ENCODE assay signal across 26 cellular contexts in the genomic region with DNA sequence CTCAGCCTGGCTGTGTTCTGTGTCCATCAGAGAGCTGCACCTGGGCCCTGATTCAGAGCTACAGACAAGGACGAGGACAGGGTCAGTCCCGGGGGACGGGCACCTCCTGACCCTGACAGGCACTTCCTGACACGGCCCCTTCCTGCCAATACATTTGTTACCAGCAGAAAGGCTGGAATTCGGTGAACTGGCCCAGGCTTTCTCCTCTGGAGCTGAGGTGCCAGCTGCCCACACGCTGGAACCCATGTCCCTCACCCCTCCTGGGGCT.
"Had no signal": no experiment of that assay in that cellular context is flagged by ENCODE, and none has a peak within 500 bp of the region (broad histone marks: within the 10 kb centered on the region; RNA-seq: fewer than 3 reads in every experiment).

No MANE protein-coding gene starts in this region.

- H3K4me3 ChIP-seq: colonic mucosa, gastroesophageal sphincter, heart left ventricle, hepatocyte, lower lobe of right lung, mucosa of descending colon had no signal

- ATAC-seq: effector memory CD8-positive, alpha-beta T cell; esophagus mucosa; foreskin keratinocyte; gastroesophageal sphincter; heart left ventricle; left colon; left lobe of liver; left ventricle myocardium superior; lower lobe of right lung; mucosa of descending colon had no signal

- H2AFZ ChIP-seq: hepatocyte had no signal

- DNase-seq: cerebellar nuclear complex; colonic mucosa; cortex of kidney; effector CD8-positive, alpha-beta T cell; effector memory CD8-positive, alpha-beta T cell; endodermal cell; erythroblast; foreskin keratinocyte; heart left ventricle; hypothalamus; immature natural killer cell; islet precursor cell; kidney; kidney glomerular epithelial cell; left colon; left ventricle myocardium superior; lower lobe of right lung; mesenchymal stem cell; mucosa of descending colon had no signal

- H3K4me1 ChIP-seq: colonic mucosa, foreskin keratinocyte, gastroesophageal sphincter, heart left ventricle, lower lobe of right lung had no signal

- H3K9me3 ChIP-seq: colonic mucosa, gastroesophageal sphincter, heart left ventricle, lower lobe of right lung, mucosa of descending colon had no signal

- H3K4me2 ChIP-seq: hepatocyte had no signal

- H3K36me3 ChIP-seq: colonic mucosa, gastroesophageal sphincter, heart left ventricle, lower lobe of right lung had no signal

- H3K27me3 ChIP-seq: colonic mucosa, foreskin keratinocyte, gastroesophageal sphincter, heart left ventricle, hepatocyte had no signal

- H3K27ac ChIP-seq: colonic mucosa, epithelial cell of prostate, foreskin keratinocyte, gastroesophageal sphincter, heart left ventricle, hepatocyte, lower lobe of right lung had no signal

- FAIRE-seq: endometrium, frontal cortex, kidney had no signal
